Comparison of ENCODE assay signal across 30 cellular contexts in genomic region chr15:80940851-80941250, GRCh38.
"Had no signal": no experiment of that assay in that cellular context is flagged by ENCODE, and none has a peak within 500 bp of the region (broad histone marks: within the 10 kb centered on the region; RNA-seq: fewer than 3 reads in every experiment).

No MANE protein-coding gene starts in this region.

- H3K27me3 ChIP-seq: brain microvascular endothelial cell, cardiac muscle cell had no signal

- H3K27me3 Mint-ChIP-seq: activated CD8-positive, alpha-beta T cell treated with anti-CD3 and anti-CD28 coated beads for 36 hours; activated naive CD8-positive, alpha-beta T cell treated with anti-CD3 and anti-CD28 coated beads for 36 hours; activated T-helper 17 cell treated with anti-CD3 and anti-CD28 coated beads, Interleukin-2, amount 50 U/mL, for 72 hours had no signal

- H3K36me3 ChIP-seq: WERI-Rb-1 had no signal

- H3K27ac ChIP-seq: brain microvascular endothelial cell, cardiac muscle cell, PC-9, RWPE1, WERI-Rb-1 had no signal

- H3K27ac Mint-ChIP-seq: activated CD8-positive, alpha-beta T cell treated with anti-CD3 and anti-CD28 coated beads for 36 hours; activated naive CD8-positive, alpha-beta T cell treated with anti-CD3 and anti-CD28 coated beads for 36 hours; activated T-cell treated with anti-CD3 and anti-CD28 coated beads, Interleukin-2, amount 50 U/mL, for 72 hours; activated T-helper 17 cell treated with anti-CD3 and anti-CD28 coated beads, Interleukin-2, amount 50 U/mL, for 72 hours had no signal

- H3K4me3 ChIP-seq: cardiac muscle cell, PC-9 had no signal

- H3K4me3 Mint-ChIP-seq: activated CD8-positive, alpha-beta T cell treated with anti-CD3 and anti-CD28 coated beads for 36 hours; activated naive CD8-positive, alpha-beta T cell treated with anti-CD3 and anti-CD28 coated beads for 36 hours; activated T-cell treated with anti-CD3 and anti-CD28 coated beads, Interleukin-2, amount 50 U/mL, for 72 hours; activated T-helper 17 cell treated with anti-CD3 and anti-CD28 coated beads, Interleukin-2, amount 50 U/mL, for 72 hours had no signal

- H3K4me2 ChIP-seq: PC-9 had no signal

- H3K9me3 Mint-ChIP-seq: activated CD8-positive, alpha-beta T cell treated with anti-CD3 and anti-CD28 coated beads for 36 hours; activated naive CD8-positive, alpha-beta T cell treated with anti-CD3 and anti-CD28 coated beads for 36 hours; activated T-cell treated with anti-CD3 and anti-CD28 coated beads, Interleukin-2, amount 50 U/mL, for 72 hours; activated T-helper 17 cell treated with anti-CD3 and anti-CD28 coated beads, Interleukin-2, amount 50 U/mL, for 72 hours had no signal

- ATAC-seq: activated CD8-positive, alpha-beta T cell treated with anti-CD3 and anti-CD28 coated beads for 36 hours; activated T-cell treated with anti-CD3 and anti-CD28 coated beads, Interleukin-2, amount 50 U/mL, for 72 hours; activated T-helper 17 cell treated with anti-CD3 and anti-CD28 coated beads, Interleukin-2, amount 50 U/mL, for 72 hours had no signal

- H2AFZ ChIP-seq: PC-9 had no signal

- H3K4me1 Mint-ChIP-seq: activated naive CD8-positive, alpha-beta T cell treated with anti-CD3 and anti-CD28 coated beads for 36 hours; activated T-helper 17 cell treated with anti-CD3 and anti-CD28 coated beads, Interleukin-2, amount 50 U/mL, for 72 hours had no signal

- DNase-seq: activated CD4-positive, alpha-beta T cell treated with anti-CD3 and anti-CD28 coated beads for 1 hour; activated CD4-positive, alpha-beta T cell treated with anti-CD3 and anti-CD28 coated beads for 48 hours; activated CD4-positive, CD25-positive, alpha-beta regulatory T cell; activated CD8-positive, alpha-beta T cell treated with anti-CD3 and anti-CD28 coated beads for 36 hours; activated effector memory CD4-positive, alpha-beta T cell treated with anti-CD3 and anti-CD28 coated beads, Interleukin-2, amount 50 U/mL, for 16 hours; activated naive CD4-positive, alpha-beta T cell; activated naive CD4-positive, alpha-beta T cell treated with anti-CD3 and anti-CD28 coated beads, Interleukin-2, amount 50 U/mL, for 16 hours; activated naive CD8-positive, alpha-beta T cell treated with anti-CD3 and anti-CD28 coated beads for 36 hours; activated T-cell treated with anti-CD3 and anti-CD28 coated beads, Interleukin-2, amount 50 U/mL, for 1 hour; activated T-cell treated with anti-CD3 and anti-CD28 coated beads, Interleukin-2, amount 50 U/mL, for 72 hours; amniotic stem cell; aorta; brain microvascular endothelial cell; NCI-H1105; NCI-H1417 treated with DMSO at 0.1 percent for 48 hours; NCI-H1930; NCI-H2081 treated with DMSO at 0.1 percent for 48 hours; NCI-H226; NCI-H524 treated with DMSO at 0.1 percent for 48 hours; NK-92 treated with Interleukin-12 subunit alpha and Interleukin-12 subunit beta, amount 100 ng/mL, for 24 hours; PC-9; Right ventricle myocardium superior; SW 1271; T-helper 1 cell; T-helper 2 cell; T-helper 9 cell; WERI-Rb-1 had no signal
